ENCODE assay signal across 37 cellular contexts in genomic region chr12:3571323-3571722, GRCh38.
"Had no signal": no experiment of that assay in that cellular context is flagged by ENCODE, and none has a peak within 500 bp of the region (broad histone marks: within the 10 kb centered on the region; RNA-seq: fewer than 3 reads in every experiment).

No MANE protein-coding gene starts in this region.

- H3K4me3 Mint-ChIP-seq: activated B cell treated with CpG ODN at 0.5 μM for 24 hours; activated CD4-positive, alpha-beta memory T cell treated with anti-CD3 and anti-CD28 coated beads for 36 hours; activated CD8-positive, alpha-beta memory T cell treated with anti-CD3 and anti-CD28 coated beads, Interleukin-2, amount 10 ng/mL, durations not matched to agents 7 days and 5 days; activated naive CD4-positive, alpha-beta T cell treated with anti-CD3 and anti-CD28 coated beads, Interleukin-2, amount 50 U/mL, for 24 hours; activated naive CD8-positive, alpha-beta T cell treated with anti-CD3 and anti-CD28 coated beads, Interleukin-2, amount 10 ng/mL, durations not matched to agents 7 days and 5 days; IgD-negative memory B cell had no signal

- H3K36me3 ChIP-seq: ascending aorta, cardiac muscle cell, MG63, Peyer's patch had no signal

- H3K27me3 ChIP-seq: ascending aorta, Peyer's patch had no signal

- H3K36me3 Mint-ChIP-seq: activated CD4-positive, alpha-beta memory T cell treated with anti-CD3 and anti-CD28 coated beads for 36 hours; activated CD8-positive, alpha-beta memory T cell treated with anti-CD3 and anti-CD28 coated beads, Interleukin-2, amount 10 ng/mL, durations not matched to agents 7 days and 5 days; activated naive CD4-positive, alpha-beta T cell treated with anti-CD3 and anti-CD28 coated beads, Interleukin-2, amount 50 U/mL, for 24 hours; activated naive CD8-positive, alpha-beta T cell treated with anti-CD3 and anti-CD28 coated beads, Interleukin-2, amount 10 ng/mL, durations not matched to agents 7 days and 5 days; IgD-negative memory B cell had no signal

- H3K9me3 ChIP-seq: ascending aorta, MG63, Peyer's patch had no signal

- DNase-seq: activated B cell treated with CpG ODN at 0.5 μM for 24 hours; activated CD4-positive, alpha-beta memory T cell treated with anti-CD3 and anti-CD28 coated beads for 36 hours; activated CD4-positive, alpha-beta T cell treated with anti-CD3 and anti-CD28 coated beads for 4 hours; activated CD4-positive, alpha-beta T cell treated with anti-CD3 and anti-CD28 coated beads, Interleukin-2, amount 50 U/mL, for 1 hour; activated CD4-positive, CD25-positive, alpha-beta regulatory T cell treated with anti-CD3 and anti-CD28 coated beads, Interleukin-2, amount 50 U/mL, for 72 hours; activated CD8-positive, alpha-beta memory T cell treated with anti-CD3 and anti-CD28 coated beads for 24 hours; activated CD8-positive, alpha-beta memory T cell treated with anti-CD3 and anti-CD28 coated beads, Interleukin-2, amount 10 ng/mL, durations not matched to agents 7 days and 5 days; activated CD8-positive, alpha-beta memory T cell treated with anti-CD3 and anti-CD28 coated beads, Interleukin-2, amount 50 U/mL, for 48 hours; activated gamma-delta T cell; activated naive CD4-positive, alpha-beta T cell treated with Interleukin-2 at 50 U/mL for 16 hours; activated naive CD8-positive, alpha-beta T cell treated with anti-CD3 and anti-CD28 coated beads, Interleukin-2, amount 10 ng/mL, durations not matched to agents 7 days and 5 days; activated T-cell treated with anti-CD3 and anti-CD28 coated beads, Interleukin-2, amount 50 U/mL, for 48 hours; amygdala; Karpas-422; KBM-7; MG63; NCI-H1048; NCI-H1105 treated with DMSO at 0.1 percent for 48 hours; NCI-H1436; NCI-H1694; NCI-H1930; NCI-H2081 treated with DMSO at 0.1 percent for 48 hours; NCI-H226; NCI-H446 treated with DMSO at 0.1 percent for 48 hours; NCI-H524; PC-3; RPMI8226; SIG-M5; T-helper 1 cell; T-helper 2 cell; T-helper 9 cell had no signal

- H3K4me3 ChIP-seq: ascending aorta, cardiac muscle cell, MG63, Peyer's patch had no signal

- H3K4me1 ChIP-seq: ascending aorta, Peyer's patch had no signal

- H3K4me1 Mint-ChIP-seq: activated B cell treated with CpG ODN at 0.5 μM for 24 hours; activated naive CD4-positive, alpha-beta T cell treated with anti-CD3 and anti-CD28 coated beads, Interleukin-2, amount 50 U/mL, for 24 hours; activated naive CD8-positive, alpha-beta T cell treated with anti-CD3 and anti-CD28 coated beads, Interleukin-2, amount 10 ng/mL, durations not matched to agents 7 days and 5 days; IgD-negative memory B cell had no signal

- H3K9me3 Mint-ChIP-seq: activated B cell treated with CpG ODN at 0.5 μM for 24 hours; activated CD4-positive, alpha-beta memory T cell treated with anti-CD3 and anti-CD28 coated beads for 36 hours; activated naive CD4-positive, alpha-beta T cell treated with anti-CD3 and anti-CD28 coated beads, Interleukin-2, amount 50 U/mL, for 24 hours; activated naive CD8-positive, alpha-beta T cell treated with anti-CD3 and anti-CD28 coated beads, Interleukin-2, amount 10 ng/mL, durations not matched to agents 7 days and 5 days; IgD-negative memory B cell had no signal

- H3K27ac ChIP-seq: ascending aorta, cardiac muscle cell, Peyer's patch, VCaP had no signal

- H3K27me3 Mint-ChIP-seq: activated naive CD4-positive, alpha-beta T cell treated with anti-CD3 and anti-CD28 coated beads, Interleukin-2, amount 50 U/mL, for 24 hours had no signal

- H3K27ac Mint-ChIP-seq: activated B cell treated with CpG ODN at 0.5 μM for 24 hours; activated CD4-positive, alpha-beta memory T cell treated with anti-CD3 and anti-CD28 coated beads for 36 hours; activated CD8-positive, alpha-beta memory T cell treated with anti-CD3 and anti-CD28 coated beads, Interleukin-2, amount 10 ng/mL, durations not matched to agents 7 days and 5 days; activated naive CD4-positive, alpha-beta T cell treated with anti-CD3 and anti-CD28 coated beads, Interleukin-2, amount 50 U/mL, for 24 hours; activated naive CD8-positive, alpha-beta T cell treated with anti-CD3 and anti-CD28 coated beads, Interleukin-2, amount 10 ng/mL, durations not matched to agents 7 days and 5 days; IgD-negative memory B cell had no signal
